10 cellular contexts compared by ENCODE assay signal in the genomic region with DNA sequence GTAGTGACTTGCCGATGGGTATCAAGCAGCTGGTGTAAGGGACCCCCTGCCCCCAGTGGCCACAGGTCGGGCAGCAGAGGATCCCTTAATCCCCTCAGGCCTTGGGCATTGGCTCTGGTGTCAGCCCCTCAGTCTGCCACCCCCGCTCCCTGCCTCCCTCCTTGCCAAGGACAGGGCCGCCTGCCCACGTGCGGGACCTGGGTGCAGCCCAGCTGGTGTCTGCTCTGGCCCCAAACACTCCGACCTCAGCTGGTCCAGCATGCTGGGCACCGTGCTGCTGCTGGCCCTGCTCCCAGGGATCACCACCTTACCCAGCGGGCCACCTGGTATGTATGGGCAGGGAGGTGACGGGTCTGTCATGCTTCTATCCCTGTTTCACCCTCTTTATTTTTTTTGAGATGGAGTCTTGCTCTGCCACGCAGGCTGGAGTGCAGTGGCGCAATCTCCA. TPM values are rescaled to one million over a fixed set of nuclear protein-coding genes. Genes with fewer than 3 reads are reported as not detected.
A peak's percentile ranks its signal among the peaks of the same experiment; 100 is the strongest.
DNase-seq lines count a peak whose midpoint lies in the region; ATAC-seq and TF ChIP-seq lines count a peak whose summit lies in the region.
"Had no signal": no experiment of that assay in that cellular context is flagged by ENCODE, and none has a peak within 500 bp of the region (broad histone marks: within the 10 kb centered on the region; RNA-seq: fewer than 3 reads in every experiment).

A gene (plus strand): TSS at position 233 of the 448 bp plus-strand sequence.

- H3K9me3 Mint-ChIP-seq in type B pancreatic cell = no peaks in the 10 kb centered on the region

- intact Hi-C loops in Right ventricle myocardium inferior (cut with DNase I) = no loop called here

- no peak for ATAC-seq in Right ventricle myocardium inferior

- DNase-seq in right atrium auricular region (ENCODE audit: low spot score) (no peak), Right ventricle myocardium inferior (ENCODE audit: missing footprints) (no peak), SK-N-MC (ENCODE audit: low read depth, low spot score) (no peak), type B pancreatic cell (ENCODE audit: extremely low spot score, unreplicated experiment) (no peak), mesenteric fat pad (ENCODE audit: low spot score) (no peak), ecto neural progenitor cell (ENCODE audit: low spot score) (no peak), NCI-H446 (lab: John Stamatoyannopoulos, UW) (no peak)
- DNase-seq: NCI-H510A had no signal

- peaks cover 0 to 15% of the 10 kb centered on the region in 2 donors for H3K27me3 ChIP-seq in right atrium auricular region

- TF ChIP-seq CTCF in right atrium auricular region (IDR thresholded peaks at IDR 0.05) (no peak), type B pancreatic cell (conservative IDR thresholded peaks at IDR 0.05) (no peak)

- H3K4me1 ChIP-seq in right atrium auricular region = peaks cover 0 to 32% of the 10 kb centered on the region in 2 donors

- H3K27ac ChIP-seq in right atrium auricular region = no peak within 1 kb of the TSS
- H3K27ac ChIP-seq in SK-N-MC = no peak within 1 kb of the TSS
- H3K27ac ChIP-seq: epithelial cell of prostate had no signal

- H3K27me3 Mint-ChIP-seq in type B pancreatic cell = peaks cover 36% of the 10 kb centered on the region

- H3K27ac Mint-ChIP-seq in type B pancreatic cell = peak within 1 kb of the TSS; percentile 50

- no peak within 1 kb of the TSS for H3K4me3 ChIP-seq in right atrium auricular region
- peak within 1 kb of the TSS; percentile 76 for H3K4me3 ChIP-seq in SK-N-MC
- peak within 1 kb of the TSS; percentile 55; the same call in 1 of the 2 replicates for H3K4me3 ChIP-seq in iPS-18c (ENCODE audit: insufficient read depth, low read depth, low read length)

- H3K36me3 ChIP-seq in right atrium auricular region (peaks cover 35% of the 10 kb centered on the region), SK-N-MC (ENCODE audit: insufficient read depth, low read length) (peaks cover 22% of the 10 kb centered on the region; the same call in 1 of the 2 replicates)

- peaks cover 1% of the 10 kb centered on the region for H3K4me1 Mint-ChIP-seq in type B pancreatic cell (ENCODE audit: unreplicated experiment)

- H3K36me3 Mint-ChIP-seq in type B pancreatic cell = peaks cover 4% of the 10 kb centered on the region

- H3K9me3 ChIP-seq in right atrium auricular region = no peaks in the 10 kb centered on the region
- no peaks in the 10 kb centered on the region for H3K9me3 ChIP-seq in SK-N-MC (ENCODE audit: low read depth, low read length)
- no peaks in the 10 kb centered on the region for H3K9me3 ChIP-seq in iPS-18c (ENCODE audit: control insufficient read depth, insufficient read depth, low read length)

- H3K9ac ChIP-seq in SK-N-MC (ENCODE audit: insufficient read length) = no peak within 1 kb of the TSS

- peak within 1 kb of the TSS; percentile 65 for H3K4me3 Mint-ChIP-seq in type B pancreatic cell

RNA-seq across cellular contexts. Expression of the gene that starts here (rescaled TPM):
- total RNA-seq in right atrium auricular region (10 to 100 TPM; 22.1 to 26.7 TPM), Right ventricle myocardium inferior (7.2 TPM), type B pancreatic cell (ENCODE audit: low replicate concordance) (1.1 and 2.4 TPM in 2 replicates), mesenteric fat pad (not detected)

Comparison
In these comparisons a context has a peak if more than half of its experiments do, and no peak if none do; other contexts are left out.
1. H3K4me3 ChIP-seq: peak in SK-N-MC (single experiment) and iPS-18c (single experiment); none in right atrium auricular region (0 of 2).